Comparison of ENCODE assay signal across 2 cellular contexts in the genomic region with DNA sequence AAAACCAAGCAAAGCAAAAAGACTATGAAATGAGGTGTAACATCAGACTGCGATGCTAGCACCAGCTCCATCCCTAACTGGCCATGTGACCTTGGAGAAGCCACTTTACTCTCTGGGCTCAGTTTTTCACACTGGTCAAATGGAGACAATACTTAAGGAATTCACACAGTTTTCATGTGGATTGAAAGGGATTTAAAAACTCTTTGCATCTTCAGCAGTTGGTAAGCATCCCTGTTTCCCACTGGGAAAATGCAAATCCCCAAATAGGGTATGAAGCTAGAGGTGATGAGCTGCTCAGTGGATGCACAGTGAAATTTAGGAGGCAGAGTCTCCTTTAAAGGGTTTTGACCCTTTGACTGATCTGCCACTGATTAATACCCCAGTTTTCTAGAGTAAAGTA.
TF ChIP-seq lines count a peak whose summit lies in the region.

No MANE protein-coding gene starts in this region.

TF ChIP-seq in H1, 55 proteins besides CTCF, POLR2A, EP300 and RAD21:
- TF ChIP-seq BRCA1 (IDR thresholded peaks at IDR 0.05; ENCODE audit: low read depth, low read length): no peak
- TF ChIP-seq, protein P1, sequence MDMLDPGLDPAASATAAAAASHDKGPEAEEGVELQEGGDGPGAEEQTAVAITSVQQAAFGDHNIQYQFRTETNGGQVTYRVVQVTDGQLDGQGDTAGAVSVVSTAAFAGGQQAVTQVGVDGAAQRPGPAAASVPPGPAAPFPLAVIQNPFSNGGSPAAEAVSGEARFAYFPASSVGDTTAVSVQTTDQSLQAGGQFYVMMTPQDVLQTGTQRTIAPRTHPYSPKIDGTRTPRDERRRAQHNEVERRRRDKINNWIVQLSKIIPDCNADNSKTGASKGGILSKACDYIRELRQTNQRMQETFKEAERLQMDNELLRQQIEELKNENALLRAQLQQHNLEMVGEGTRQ (IDR thresholded peaks at IDR 0.05; ENCODE audit: low read length): peak; percentile 14; the same call in 1 of the 2 replicates
- TF ChIP-seq SRF (IDR thresholded peaks at IDR 0.05; ENCODE audit: low read depth, low read length): no peak
- TF ChIP-seq CREB1 (IDR thresholded peaks at IDR 0.05): no peak
- no peak for TF ChIP-seq POLR2AphosphoS5 (IDR thresholded peaks at IDR 0.05; ENCODE audit: low read depth, low read length)
- no peak for TF ChIP-seq ATF2 (IDR thresholded peaks at IDR 0.05; ENCODE audit: low read length)
TF ChIP-seq in H1: peak in this region for 1.

TF ChIP-seq in neural cell, 6 proteins besides CTCF, POLR2A, EP300 and RAD21:
- no peak for TF ChIP-seq TAF1 (IDR thresholded peaks at IDR 0.05; ENCODE audit: low read depth)
- no peak for TF ChIP-seq SMC3 (conservative IDR thresholded peaks at IDR 0.05; ENCODE audit: poor library complexity)
- no peak for TF ChIP-seq EZH2 (IDR thresholded peaks at IDR 0.05; ENCODE audit: borderline replicate concordance, insufficient read depth, low read length, poor library complexity, severe bottlenecking)
- TF ChIP-seq, protein P2, sequence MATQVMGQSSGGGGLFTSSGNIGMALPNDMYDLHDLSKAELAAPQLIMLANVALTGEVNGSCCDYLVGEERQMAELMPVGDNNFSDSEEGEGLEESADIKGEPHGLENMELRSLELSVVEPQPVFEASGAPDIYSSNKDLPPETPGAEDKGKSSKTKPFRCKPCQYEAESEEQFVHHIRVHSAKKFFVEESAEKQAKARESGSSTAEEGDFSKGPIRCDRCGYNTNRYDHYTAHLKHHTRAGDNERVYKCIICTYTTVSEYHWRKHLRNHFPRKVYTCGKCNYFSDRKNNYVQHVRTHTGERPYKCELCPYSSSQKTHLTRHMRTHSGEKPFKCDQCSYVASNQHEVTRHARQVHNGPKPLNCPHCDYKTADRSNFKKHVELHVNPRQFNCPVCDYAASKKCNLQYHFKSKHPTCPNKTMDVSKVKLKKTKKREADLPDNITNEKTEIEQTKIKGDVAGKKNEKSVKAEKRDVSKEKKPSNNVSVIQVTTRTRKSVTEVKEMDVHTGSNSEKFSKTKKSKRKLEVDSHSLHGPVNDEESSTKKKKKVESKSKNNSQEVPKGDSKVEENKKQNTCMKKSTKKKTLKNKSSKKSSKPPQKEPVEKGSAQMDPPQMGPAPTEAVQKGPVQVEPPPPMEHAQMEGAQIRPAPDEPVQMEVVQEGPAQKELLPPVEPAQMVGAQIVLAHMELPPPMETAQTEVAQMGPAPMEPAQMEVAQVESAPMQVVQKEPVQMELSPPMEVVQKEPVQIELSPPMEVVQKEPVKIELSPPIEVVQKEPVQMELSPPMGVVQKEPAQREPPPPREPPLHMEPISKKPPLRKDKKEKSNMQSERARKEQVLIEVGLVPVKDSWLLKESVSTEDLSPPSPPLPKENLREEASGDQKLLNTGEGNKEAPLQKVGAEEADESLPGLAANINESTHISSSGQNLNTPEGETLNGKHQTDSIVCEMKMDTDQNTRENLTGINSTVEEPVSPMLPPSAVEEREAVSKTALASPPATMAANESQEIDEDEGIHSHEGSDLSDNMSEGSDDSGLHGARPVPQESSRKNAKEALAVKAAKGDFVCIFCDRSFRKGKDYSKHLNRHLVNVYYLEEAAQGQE (IDR thresholded peaks at IDR 0.05; ENCODE audit: borderline replicate concordance): no peak
- TF ChIP-seq POLR2AphosphoS5 (IDR thresholded peaks at IDR 0.05): no peak
- TF ChIP-seq MXI1 (conservative IDR thresholded peaks at IDR 0.05; ENCODE audit: poor library complexity, severe bottlenecking): no peak
